27 cellular contexts compared by ENCODE assay signal in genomic region chr1:6511056-6511455, GRCh38. TPM values are rescaled to one million over a fixed set of nuclear protein-coding genes. Genes with fewer than 3 reads are reported as not detected.
A peak's percentile ranks its signal among the peaks of the same experiment; 100 is the strongest.
DNase-seq lines count a peak whose midpoint lies in the region; ATAC-seq, FAIRE-seq and TF ChIP-seq lines count a peak whose summit lies in the region.
"Had no signal": no experiment of that assay in that cellular context is flagged by ENCODE, and none has a peak within 500 bp of the region (broad histone marks: within the 10 kb centered on the region; RNA-seq: fewer than 3 reads in every experiment).

No MANE protein-coding gene starts in this region.

- no peak overlapping the region for H2AFZ ChIP-seq in SK-N-SH (ENCODE audit: low read depth)
- H2AFZ ChIP-seq in trophoblast cell (ENCODE audit: insufficient read depth, low read length, poor library complexity) = no peak overlapping the region

- ATAC-seq in SK-N-SH treated with all-trans-retinoic acid at 6 μM for 48 hours = no peak
- ATAC-seq in GM19351 (IDR thresholded peaks at IDR 0.05; ENCODE audit: unreplicated experiment) = no peak
- ATAC-seq: HCT116 had no signal

- H3K4me3 ChIP-seq in SK-N-SH (ENCODE audit: low read depth in 2 of 2, low read length in 1 of 2) (no peak overlapping the region), kidney (ENCODE audit: low read length in 2 of 2) (no peak overlapping the region), trophoblast cell (ENCODE audit: low read depth, low read length) (no peak overlapping the region)
- H3K4me3 ChIP-seq: Peyer's patch had no signal

- in situ Hi-C loops in KBM-7 (cut with MboI; ENCODE audit: low pct_unique_long_range_greater_than_20kb, low sequenced_read_pairs) = no loop called here

- peak; percentile 78 for DNase-seq in SK-N-SH
- DNase-seq in NCI-H524 (lab: John Stamatoyannopoulos, UW) = peak; percentile 74 to 88
- DNase-seq in kidney = peak; percentile 57
- DNase-seq in trophoblast cell = no peak
- DNase-seq in KBM-7 = no peak
- no peak for DNase-seq in SIG-M5 (lab: John Stamatoyannopoulos, UW)
- DNase-seq: 8988T; ACHN; CD4-positive, CD25-positive, alpha-beta regulatory T cell; DMS53; EL; GDM1; Kasumi-1; MV-4-11; NCI-H2029 treated with DMSO at 0.1 percent for 48 hours; NCI-H345; NCI-H526; NCI-H82; Peyer's patch; SHP77 treated with DMSO at 0.1 percent for 48 hours had no signal

- no peak overlapping the region for H3K18ac ChIP-seq in trophoblast cell (ENCODE audit: low read length)

- H4K12ac ChIP-seq in trophoblast cell (ENCODE audit: low read depth, low read length) = no peak overlapping the region

- TF ChIP-seq RAD21 in SK-N-SH (IDR thresholded peaks at IDR 0.05; ENCODE audit: low read length) = no peak

- peak overlapping the region; percentile 20 for H4K91ac ChIP-seq in trophoblast cell (ENCODE audit: low read depth, low read length)

- H3K9ac ChIP-seq in SK-N-SH = no peak overlapping the region
- no peak overlapping the region for H3K9ac ChIP-seq in kidney (ENCODE audit: low read length in 2 of 2)
- no peak overlapping the region for H3K9ac ChIP-seq in trophoblast cell (ENCODE audit: low read length)

- peaks cover 29% of the 10 kb centered on the region for H3K79me1 ChIP-seq in trophoblast cell (ENCODE audit: low read length)

- 72% methylated on average over 5 of the region's 6 CpGs for WGBS in SK-N-SH (ENCODE audit: low lambda C conversion rate)
- no CpG with 5 or more reads among the region's 6 CpGs for WGBS in trophoblast cell (ENCODE audit: extremely low coverage, insufficient coverage, insufficient read length)

- H3K9me2 ChIP-seq in SK-N-SH = no peaks in the 10 kb centered on the region

- H2AK5ac ChIP-seq in trophoblast cell (ENCODE audit: low read length) = peak overlapping the region; percentile 40

- H3K4me1 ChIP-seq in SK-N-SH (ENCODE audit: control insufficient read depth in 1 of 2, insufficient read depth in 2 of 2, low read depth in 1 of 2, low read length in 1 of 2) (peaks cover 0 to 80% of the 10 kb centered on the region in 2 experiments; a peak in 3 of 4 replicates), kidney (ENCODE audit: control insufficient read depth in 1 of 2, insufficient read depth in 1 of 2, low read depth in 1 of 2, low read length in 2 of 2) (no peaks in the 10 kb centered on the region), trophoblast cell (ENCODE audit: control insufficient read depth in 1 of 2, insufficient read depth in 2 of 2, low read length in 2 of 2) (peaks cover 39 to 43% of the 10 kb centered on the region in 2 experiments)
- H3K4me1 ChIP-seq: Peyer's patch had no signal

- CTCF ChIA-PET in SK-N-SH (lab: Yijun Ruan, JAX) = interaction anchor here (1.0 to 17.4 kb wide), 4 partner anchors 8 to 44 kb away, joined by 4 to 211 read pairs (median 6); partner anchors contain the start of genes NOL9, PLEKHG5 and TAS1R1

- peak overlapping the region; percentile 100 for H2BK12ac ChIP-seq in trophoblast cell (ENCODE audit: low read length)

- H3K79me2 ChIP-seq in SK-N-SH (ENCODE audit: insufficient read depth) (no peaks in the 10 kb centered on the region), trophoblast cell (ENCODE audit: control insufficient read depth, insufficient read depth, low read length, poor library complexity) (peaks cover 7% of the 10 kb centered on the region)

- no peak for FAIRE-seq in kidney (lab: Jason Lieb, UNC)
- FAIRE-seq: GM12891 had no signal

- H4K8ac ChIP-seq in trophoblast cell (ENCODE audit: low read depth, low read length) = no peak overlapping the region

- H2BK5ac ChIP-seq in trophoblast cell (ENCODE audit: low read depth, low read length, poor library complexity) = no peak overlapping the region

- peaks cover 5% of the 10 kb centered on the region for H3F3A ChIP-seq in SK-N-SH (replicated peaks; ENCODE audit: insufficient read depth)

- intact Hi-C loops in kidney (cut with DNase I) = no loop called here

- H3K4me2 ChIP-seq in SK-N-SH = no peak overlapping the region
- H3K4me2 ChIP-seq in trophoblast cell (ENCODE audit: low read length) = no peak overlapping the region

- H3K36me3 ChIP-seq in SK-N-SH (replicated peaks in 1 of 2; ENCODE audit: control insufficient read depth in 1 of 2, insufficient read depth in 2 of 2, low read length in 1 of 2) = no peaks in the 10 kb centered on the region
- no peaks in the 10 kb centered on the region for H3K36me3 ChIP-seq in kidney (ENCODE audit: control insufficient read depth in 1 of 2, insufficient read depth in 2 of 2, low read length in 2 of 2)
- no peaks in the 10 kb centered on the region for H3K36me3 ChIP-seq in trophoblast cell (ENCODE audit: control insufficient read depth in 1 of 2, insufficient read depth in 2 of 2, low read length in 2 of 2)
- H3K36me3 ChIP-seq: Peyer's patch had no signal

- no peak overlapping the region for H3K23ac ChIP-seq in trophoblast cell (ENCODE audit: low read length)

- H2BK120ac ChIP-seq in trophoblast cell (ENCODE audit: insufficient read depth, low read length, poor library complexity) = peak overlapping the region; percentile 18

- no peaks in the 10 kb centered on the region for H3K9me3 ChIP-seq in SK-N-SH
- no peaks in the 10 kb centered on the region for H3K9me3 ChIP-seq in kidney (ENCODE audit: control insufficient read depth in 1 of 2, low read length in 2 of 2)
- H3K9me3 ChIP-seq in trophoblast cell (ENCODE audit: insufficient read depth, low read depth, low read length) = no peaks in the 10 kb centered on the region
- H3K9me3 ChIP-seq: Peyer's patch had no signal

- TF ChIP-seq CTCF in SK-N-SH (IDR thresholded peaks at IDR 0.05) (no peak), kidney (IDR thresholded peaks at IDR 0.05; ENCODE audit: borderline replicate concordance, extremely low read depth, insufficient read depth) (no peak)

- no peaks in the 10 kb centered on the region for H3K27me3 ChIP-seq in SK-N-SH (ENCODE audit: insufficient read depth)
- no peaks in the 10 kb centered on the region for H3K27me3 ChIP-seq in trophoblast cell (ENCODE audit: insufficient read depth, low read length)
- H3K27me3 ChIP-seq: Peyer's patch had no signal

- no peak overlapping the region for H3K4ac ChIP-seq in trophoblast cell (ENCODE audit: low read depth, low read length)

- H4K20me1 ChIP-seq in SK-N-SH (ENCODE audit: insufficient read depth) = no peaks in the 10 kb centered on the region

- H3K27ac ChIP-seq in SK-N-SH (ENCODE audit: low read depth in 2 of 2, low read length in 1 of 2) (peak overlapping the region in 1 of 2 experiments; percentile 93; a peak in 2 of 4 replicates), kidney (ENCODE audit: low read depth in 2 of 2, low read length in 2 of 2) (no peak overlapping the region), trophoblast cell (ENCODE audit: low read depth, low read length) (no peak overlapping the region)
- H3K27ac ChIP-seq: HL-60, Peyer's patch had no signal

- no peak; a peak in 1 of 4 replicates for TF ChIP-seq EP300 in SK-N-SH (IDR thresholded peaks at IDR 0.05; ENCODE audit: borderline replicate concordance in 1 of 2, low read depth in 1 of 2, low read length in 1 of 2)

- H3K14ac ChIP-seq in trophoblast cell (ENCODE audit: low read length) = peak overlapping the region; percentile 45

- POLR2A ChIA-PET in SK-N-SH (lab: Yijun Ruan, JAX) = interaction anchor here (0.6 to 1.3 kb wide), 3 partner anchors 13 to 452 kb away, joined by 3 read pairs; no protein-coding TSS in a partner anchor

TF ChIP-seq in SK-N-SH, 30 proteins besides CTCF, POLR2A, EP300 and RAD21:
- TF ChIP-seq SMC3 (IDR thresholded peaks at IDR 0.05; ENCODE audit: low read depth, low read length) = no peak
- TF ChIP-seq GATA2 (CRISPR knock-in tag; IDR thresholded peaks at IDR 0.05) = peak; percentile 83
- 0 out of 2 replicates have a peak, but pooled peaks have one; percentile 21 for TF ChIP-seq RCOR1 (IDR thresholded peaks at IDR 0.05; ENCODE audit: low read length)
- peak; percentile 66 for TF ChIP-seq CHD2 (IDR thresholded peaks at IDR 0.05; ENCODE audit: low read length, partially characterized antibody)

TF ChIP-seq in SK-N-SH treated with all-trans-retinoic acid at 6 μM for 48 hours, 23 proteins besides CTCF, POLR2A, EP300 and RAD21 (continues in another document):
- TF ChIP-seq ZNF8 (CRISPR knock-in tag; IDR thresholded peaks at IDR 0.05) (no peak), RARB (CRISPR knock-in tag; IDR thresholded peaks at IDR 0.05) (no peak), SNAI2 (CRISPR knock-in tag; IDR thresholded peaks at IDR 0.05) (no peak), CSDC2 (CRISPR knock-in tag; IDR thresholded peaks at IDR 0.05) (no peak), ZFP30 (CRISPR knock-in tag; IDR thresholded peaks at IDR 0.05) (no peak), BACH2 (CRISPR knock-in tag; IDR thresholded peaks at IDR 0.05; ENCODE audit: borderline replicate concordance) (no peak), ARNTL (CRISPR knock-in tag; IDR thresholded peaks at IDR 0.05; ENCODE audit: borderline replicate concordance, low read depth) (no peak), TOX (CRISPR knock-in tag; IDR thresholded peaks at IDR 0.05; ENCODE audit: borderline replicate concordance) (no peak), ESRRG (CRISPR knock-in tag; IDR thresholded peaks at IDR 0.05) (no peak), ISL1 (CRISPR knock-in tag; IDR thresholded peaks at IDR 0.05) (no peak)

RNA-seq across cellular contexts. Expression of gene PLEKHG5, which starts 19.6 kb away (rescaled TPM):
- 14.7 and 14.9 TPM in 2 replicates for polyA plus RNA-seq in SK-N-SH (2012; rRNA removed)
- polyA plus RNA-seq in SK-N-SH (2012; cell fraction: cytosol; rRNA removed) = 3.4 and 5.7 TPM in 2 replicates
- 86.5 and 98.6 TPM in 2 replicates for polyA plus RNA-seq in SK-N-SH (2012; cell fraction: nucleus; rRNA removed)
- 14.0 TPM for total RNA-seq in kidney
- polyA plus RNA-seq in kidney (ENCODE audit: insufficient read depth, low read depth, low replicate concordance) = 4.4 TPM
- 31.1 and 31.3 TPM in 2 replicates for polyA plus RNA-seq in trophoblast cell (2013)

RNA-seq across cellular contexts. Expression of gene NOL9, which starts 43.3 kb away (rescaled TPM):
- 7.1 and 7.9 TPM in 2 replicates for polyA plus RNA-seq in SK-N-SH (2012; rRNA removed)
- 7.0 and 7.7 TPM in 2 replicates for polyA plus RNA-seq in SK-N-SH (2012; cell fraction: cytosol; rRNA removed)
- 12.4 and 18.8 TPM in 2 replicates for polyA plus RNA-seq in SK-N-SH (2012; cell fraction: nucleus; rRNA removed)
- total RNA-seq in kidney = 28.7 TPM
- polyA plus RNA-seq in kidney (ENCODE audit: insufficient read depth, low read depth, low replicate concordance) = 4.3 TPM
- 12.2 and 12.5 TPM in 2 replicates for polyA plus RNA-seq in trophoblast cell (2013)

RNA-seq across cellular contexts. Expression of gene TAS1R1, which starts 44.1 kb away (rescaled TPM):
- polyA plus RNA-seq in SK-N-SH (2012; rRNA removed) = not detected in 2 replicates
- polyA plus RNA-seq in SK-N-SH (2012; cell fraction: cytosol; rRNA removed) = 0.03 TPM in 1 of 2 replicates, not detected in the other
- 0.05 TPM in 2 replicates for polyA plus RNA-seq in SK-N-SH (2012; cell fraction: nucleus; rRNA removed)
- not detected for total RNA-seq in kidney
- not detected for polyA plus RNA-seq in kidney (ENCODE audit: insufficient read depth, low read depth, low replicate concordance)
- polyA plus RNA-seq in trophoblast cell (2013) = not detected in 2 replicates
- total RNA-seq: CD4-positive, CD25-positive, alpha-beta regulatory T cell; H4; Peyer's patch; T-helper 2 cell treated with Interferon-gamma antibody and Interleukin-4, amounts not matched to agents 100 ng/mL and 5 ng/mL, for 36 hours had no signal

RNA-seq across cellular contexts. Expression of gene TNFRSF25, which starts 45.1 kb away (rescaled TPM):
- 20.8 TPM in 2 replicates for polyA plus RNA-seq in SK-N-SH (2012; rRNA removed)
- polyA plus RNA-seq in SK-N-SH (2012; cell fraction: cytosol; rRNA removed) = 2.6 and 5.2 TPM in 2 replicates
- 170 and 223 TPM in 2 replicates for polyA plus RNA-seq in SK-N-SH (2012; cell fraction: nucleus; rRNA removed)
- 13.8 TPM for total RNA-seq in kidney
- polyA plus RNA-seq in kidney (ENCODE audit: insufficient read depth, low read depth, low replicate concordance) = 7.6 TPM
- polyA plus RNA-seq in trophoblast cell (2013) = 22.6 and 23.0 TPM in 2 replicates

Comparison
In these comparisons a context has a peak if more than half of its experiments do, and no peak if none do; other contexts are left out.
1. DNase-seq: peak in SK-N-SH (single experiment), NCI-H524 (2 of 2) and kidney (single experiment); none in trophoblast cell (0 of 2), KBM-7 (single experiment) and SIG-M5 (single experiment).